Comparison of ENCODE assay signal across 25 cellular contexts in genomic region chr2:123195957-123196356, GRCh38.
"Had no signal": no experiment of that assay in that cellular context is flagged by ENCODE, and none has a peak within 500 bp of the region (broad histone marks: within the 10 kb centered on the region; RNA-seq: fewer than 3 reads in every experiment).

No MANE protein-coding gene starts in this region.

- ATAC-seq: effector memory CD8-positive, alpha-beta T cell; esophagus mucosa; gastrocnemius medialis; heart right ventricle; left cardiac atrium; left lung; left ventricle myocardium superior; lower lobe of right lung; mucosa of descending colon had no signal

- FAIRE-seq: islet of Langerhans, keratinocyte had no signal

- H3K27me3 ChIP-seq: colonic mucosa, esophagus squamous epithelium, gastrocnemius medialis, heart right ventricle, left lung had no signal

- H3K4me3 ChIP-seq: colonic mucosa, esophagus squamous epithelium, gastrocnemius medialis, heart right ventricle, left lung, lower lobe of right lung, mucosa of descending colon had no signal

- H3K27ac ChIP-seq: colonic mucosa, epithelial cell of prostate, esophagus squamous epithelium, gastrocnemius medialis, heart right ventricle, left lung, lower lobe of right lung had no signal

- H3K9me3 ChIP-seq: colonic mucosa, esophagus squamous epithelium, gastrocnemius medialis, lower lobe of right lung had no signal

- DNase-seq: colonic mucosa; cortex of kidney; effector CD8-positive, alpha-beta T cell; effector memory CD8-positive, alpha-beta T cell; endodermal cell; erythroblast; esophagus squamous epithelium; foreskin fibroblast; foreskin melanocyte; gastrocnemius medialis; glutamatergic neuron; head of caudate nucleus; heart right ventricle; hippocampal formation; left cardiac atrium; left lung; left ventricle myocardium superior; lower lobe of right lung; mesenchymal stem cell; mucosa of descending colon; naive B cell had no signal

- H3K4me1 ChIP-seq: colonic mucosa, esophagus squamous epithelium, gastrocnemius medialis, heart right ventricle, left lung, lower lobe of right lung had no signal

- H3K36me3 ChIP-seq: colonic mucosa, esophagus squamous epithelium, gastrocnemius medialis, heart right ventricle, left lung, lower lobe of right lung had no signal
